10 cellular contexts compared by ENCODE assay signal in the genomic region with DNA sequence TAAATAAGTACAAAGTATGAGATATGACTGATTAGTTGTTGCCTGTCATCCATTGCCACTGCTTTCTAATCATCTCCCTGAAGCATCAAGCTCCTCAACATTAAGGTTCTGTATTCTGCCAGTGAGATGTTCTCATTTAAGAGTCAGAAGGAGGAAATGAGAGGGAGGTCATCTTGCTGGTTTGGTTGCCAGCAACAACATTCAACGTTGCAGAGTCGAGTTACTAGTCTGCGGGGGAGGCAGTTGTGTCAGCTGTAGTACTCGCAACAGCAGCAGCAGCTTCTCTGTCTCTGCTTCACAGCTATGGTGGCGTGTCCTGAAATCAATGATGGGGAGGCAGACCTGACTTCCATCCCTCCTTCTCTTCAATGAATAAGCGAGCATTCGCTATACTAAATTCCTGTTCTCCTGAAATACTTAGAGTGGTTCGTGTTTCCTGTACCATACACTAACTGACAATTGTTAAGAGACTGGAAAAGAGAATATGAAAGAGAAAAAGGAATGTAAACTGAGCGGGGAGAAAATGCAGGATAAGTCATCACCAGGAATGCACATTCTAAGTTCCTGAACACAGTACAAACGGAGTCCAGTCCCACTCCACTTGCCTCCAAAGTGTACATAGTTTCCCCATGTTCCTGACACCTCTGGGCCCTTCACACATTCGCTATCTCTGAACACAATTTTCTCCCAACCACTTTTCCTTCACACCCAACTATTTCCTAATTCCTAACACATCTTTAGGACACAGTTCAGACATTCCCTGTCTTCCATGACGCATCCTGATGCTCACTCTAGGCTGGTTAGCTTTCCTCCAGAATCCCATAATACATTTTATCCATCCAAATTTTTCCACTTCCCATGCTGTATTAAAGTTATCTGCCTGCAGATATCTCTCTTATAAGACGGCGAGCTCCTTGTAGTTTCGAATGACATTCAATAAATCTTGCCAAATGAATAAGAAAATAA.
DNase-seq lines count a peak whose midpoint lies in the region; ATAC-seq and TF ChIP-seq lines count a peak whose summit lies in the region.
"Had no signal": no experiment of that assay in that cellular context is flagged by ENCODE, and none has a peak within 500 bp of the region (broad histone marks: within the 10 kb centered on the region; RNA-seq: fewer than 3 reads in every experiment).

No MANE protein-coding gene starts in this region.

- BruUV-seq in A673 (replicated peaks; lab: Mats Ljungman, UMichigan): no TSS peak

- POLR2A ChIA-PET in A673 (lab: Charles Lee; ENCODE audit: low non-redundant PET): no interaction called here

- peak; percentile 39 for ATAC-seq in GM21529 (IDR thresholded peaks at IDR 0.05; ENCODE audit: unreplicated experiment)
- ATAC-seq in activated naive CD8-positive, alpha-beta T cell treated with anti-CD3 and anti-CD28 coated beads, Interleukin-2, amount 50 U/mL, for 24 hours: peak; percentile 33
- ATAC-seq in HG02973 (IDR thresholded peaks at IDR 0.05; ENCODE audit: unreplicated experiment): no peak
- no peak for ATAC-seq in HG02938 (IDR thresholded peaks at IDR 0.05; ENCODE audit: unreplicated experiment)
- ATAC-seq: HCT116 had no signal

- H3K4me3 Mint-ChIP-seq in activated naive CD8-positive, alpha-beta T cell treated with anti-CD3 and anti-CD28 coated beads, Interleukin-2, amount 50 U/mL, for 24 hours: no peak overlapping the region

- CTCF ChIA-PET in A673 (lab: Charles Lee): no interaction called here

- H3K9me3 ChIP-seq in A673 (ENCODE audit: low read depth, low read length, poor library complexity, severe bottlenecking): no peaks in the 10 kb centered on the region

- H3K4me3 ChIP-seq in A673 (ENCODE audit: low read depth, low read length, poor library complexity, severe bottlenecking): no peak overlapping the region

- no peaks in the 10 kb centered on the region for H3K9me3 Mint-ChIP-seq in activated naive CD8-positive, alpha-beta T cell treated with anti-CD3 and anti-CD28 coated beads, Interleukin-2, amount 50 U/mL, for 24 hours

- intact Hi-C loops in A673 (cut with micrococcal nuclease; ENCODE audit: unreplicated experiment): no loop called here

- TF ChIP-seq CTCF in A673 (conservative IDR thresholded peaks at IDR 0.05; ENCODE audit: low read depth, low read length): no peak

- H3K4me1 Mint-ChIP-seq in activated naive CD8-positive, alpha-beta T cell treated with anti-CD3 and anti-CD28 coated beads, Interleukin-2, amount 50 U/mL, for 24 hours: peaks cover 37% of the 10 kb centered on the region

- H3K27ac ChIP-seq in A673 (ENCODE audit: low read depth, low read length, poor library complexity, severe bottlenecking): no peak overlapping the region
- H3K27ac ChIP-seq: epithelial cell of prostate had no signal

- H3K36me3 Mint-ChIP-seq in activated naive CD8-positive, alpha-beta T cell treated with anti-CD3 and anti-CD28 coated beads, Interleukin-2, amount 50 U/mL, for 24 hours (ENCODE audit: low read depth): peaks cover under 1% of the 10 kb centered on the region

- no peaks in the 10 kb centered on the region for H3K4me1 ChIP-seq in A673 (ENCODE audit: insufficient read depth, low read length, poor library complexity, severe bottlenecking)

- DNase-seq in A673 (ENCODE audit: low spot score) (peak; percentile 28), iPS-NIHi7 (ENCODE audit: extremely low spot score) (peak; percentile 29), NOMO-1 treated with DMSO at 0.1 percent for 48 hours (lab: John Stamatoyannopoulos, UW; ENCODE audit: unreplicated experiment) (no peak), NCI-H146 (lab: John Stamatoyannopoulos, UW) (no peak)
- no peak for DNase-seq in activated naive CD8-positive, alpha-beta T cell treated with anti-CD3 and anti-CD28 coated beads, Interleukin-2, amount 50 U/mL, for 24 hours

- no peaks in the 10 kb centered on the region for H3K27me3 Mint-ChIP-seq in activated naive CD8-positive, alpha-beta T cell treated with anti-CD3 and anti-CD28 coated beads, Interleukin-2, amount 50 U/mL, for 24 hours

- H3K27ac Mint-ChIP-seq in activated naive CD8-positive, alpha-beta T cell treated with anti-CD3 and anti-CD28 coated beads, Interleukin-2, amount 50 U/mL, for 24 hours: no peak overlapping the region

- no peaks in the 10 kb centered on the region for H3K36me3 ChIP-seq in A673 (ENCODE audit: insufficient read depth, low read length, poor library complexity, severe bottlenecking)

- H3K27me3 ChIP-seq in A673 (replicated peaks; ENCODE audit: insufficient read depth, low read depth, low read length, poor library complexity): no peaks in the 10 kb centered on the region

Comparison
In these comparisons a context has a peak if more than half of its experiments do, and no peak if none do; other contexts are left out.
1. DNase-seq: peak in A673 (single experiment) and iPS-NIHi7 (single experiment); none in activated naive CD8-positive, alpha-beta T cell treated with anti-CD3 and anti-CD28 coated beads, Interleukin-2, amount 50 U/mL, for 24 hours (single experiment), NOMO-1 treated with DMSO at 0.1 percent for 48 hours (single experiment) and NCI-H146 (single experiment).
2. ATAC-seq: peak in GM21529 (single experiment) and activated naive CD8-positive, alpha-beta T cell treated with anti-CD3 and anti-CD28 coated beads, Interleukin-2, amount 50 U/mL, for 24 hours (single experiment); none in HG02973 (single experiment) and HG02938 (single experiment).